9 cellular contexts compared by ENCODE assay signal in genomic region chr1:234230414-234230862, GRCh38.
DNase-seq lines count a peak whose midpoint lies in the region; ATAC-seq and TF ChIP-seq lines count a peak whose summit lies in the region.
"Had no signal": no experiment of that assay in that cellular context is flagged by ENCODE, and none has a peak within 500 bp of the region (broad histone marks: within the 10 kb centered on the region; RNA-seq: fewer than 3 reads in every experiment).

No MANE protein-coding gene starts in this region.

- intact Hi-C loops in left lung (cut with DNase I): no loop called here

- H3K27ac ChIP-seq in left lung (no peak overlapping the region), RWPE1 (no peak overlapping the region)

- DNase-seq in NCI-H2107 (lab: John Stamatoyannopoulos, UW) (peak; percentile 71), left lung (no peak), RWPE1 (ENCODE audit: low spot score) (no peak), NCI-H2196 (lab: John Stamatoyannopoulos, UW; ENCODE audit: unreplicated experiment) (no peak), glutamatergic neuron (no peak)
- DNase-seq in activated effector memory CD4-positive, alpha-beta T cell treated with anti-CD3 and anti-CD28 coated beads, Interleukin-2, amount 50 U/mL, for 16 hours: no peak
- DNase-seq: NCI-H524 had no signal

- no peak overlapping the region for H3K4me3 Mint-ChIP-seq in glutamatergic neuron (ENCODE audit: unreplicated experiment)

- no peaks in the 10 kb centered on the region for H3K27me3 Mint-ChIP-seq in glutamatergic neuron (ENCODE audit: unreplicated experiment)

- no peaks in the 10 kb centered on the region for H3K4me1 ChIP-seq in left lung

- peak; percentile 73 for ATAC-seq in GM18502 (IDR thresholded peaks at IDR 0.05; ENCODE audit: poor library complexity, unreplicated experiment)
- ATAC-seq in GM21825 (IDR thresholded peaks at IDR 0.05; ENCODE audit: unreplicated experiment): peak; percentile 83
- peak; percentile 27 for ATAC-seq in left lung

- H3K9me3 ChIP-seq in left lung: no peaks in the 10 kb centered on the region

- peaks cover 18% of the 10 kb centered on the region for H3K4me1 Mint-ChIP-seq in glutamatergic neuron (ENCODE audit: low read depth, unreplicated experiment)

- H3K36me3 Mint-ChIP-seq in glutamatergic neuron (ENCODE audit: unreplicated experiment): no peaks in the 10 kb centered on the region

- TF ChIP-seq CTCF in left lung (IDR thresholded peaks at IDR 0.05) (no peak), RWPE1 (conservative IDR thresholded peaks at IDR 0.05; ENCODE audit: low read depth) (no peak), glutamatergic neuron (IDR thresholded peaks at IDR 0.05; ENCODE audit: partially characterized antibody, unreplicated experiment) (no peak)

- POLR2A ChIA-PET in RWPE1 (lab: Yijun Ruan, JAX; ENCODE audit: low non-redundant PET): interaction anchor here (0.5 kb wide), 1 partner anchor 12 kb away, joined by 5 read pairs; no protein-coding TSS in a partner anchor

- H3K27me3 ChIP-seq in left lung: peaks cover 0 to 43% of the 10 kb centered on the region in 2 donors

- H3K4me3 ChIP-seq in left lung: no peak overlapping the region

- H3K9me3 Mint-ChIP-seq in glutamatergic neuron (ENCODE audit: unreplicated experiment): peaks cover 2% of the 10 kb centered on the region

- no peaks in the 10 kb centered on the region for H3K36me3 ChIP-seq in left lung

- CTCF ChIA-PET in RWPE1 (lab: Yijun Ruan, JAX): no interaction called here

- H3K27ac Mint-ChIP-seq in glutamatergic neuron (ENCODE audit: unreplicated experiment): no peak overlapping the region

Comparison
In these comparisons a context has a peak if more than half of its experiments do, and no peak if none do; other contexts are left out.
1. ATAC-seq: peak in every context shown above with its lines; median percentile 83 in GM21825; 73 in GM18502; 27 in left lung.